13 cellular contexts compared by ENCODE assay signal in the genomic region with DNA sequence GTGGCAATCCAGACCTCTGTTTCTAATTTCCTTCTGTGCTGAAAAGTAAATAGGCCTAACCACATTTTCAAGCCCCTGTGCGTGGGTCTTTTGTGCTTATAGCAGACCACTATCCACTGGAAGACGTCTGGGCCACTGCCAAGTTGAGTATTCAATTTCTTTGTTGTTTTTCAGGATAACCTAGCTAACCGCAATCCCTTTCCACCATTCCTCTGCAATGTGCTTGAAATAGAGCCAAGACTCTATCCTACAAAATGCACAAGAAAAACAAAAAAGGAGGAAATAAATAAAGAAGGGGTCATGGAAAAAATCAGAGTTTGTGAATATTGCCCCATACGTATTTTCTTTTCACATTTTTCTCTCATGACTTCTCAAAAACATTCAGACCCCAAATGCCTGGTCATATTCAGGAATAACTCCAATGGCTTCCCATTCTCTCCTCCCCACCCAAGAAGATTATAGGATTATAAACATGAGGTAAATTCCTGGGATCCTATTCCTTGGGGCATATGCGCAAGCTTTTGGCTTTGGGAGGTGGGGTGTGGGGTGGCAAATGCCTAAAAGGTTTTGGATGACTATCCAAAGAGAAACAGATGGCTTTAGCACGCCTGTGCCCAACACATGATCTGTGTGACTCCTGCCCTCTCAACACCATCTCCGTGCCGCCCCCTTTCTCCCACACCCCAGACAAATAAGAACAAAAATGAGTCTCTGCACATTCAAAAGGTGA.
A peak's percentile ranks its signal among the peaks of the same experiment; 100 is the strongest.
DNase-seq lines count a peak whose midpoint lies in the region; TF ChIP-seq lines count a peak whose summit lies in the region.
"Had no signal": no experiment of that assay in that cellular context is flagged by ENCODE, and none has a peak within 500 bp of the region (broad histone marks: within the 10 kb centered on the region; RNA-seq: fewer than 3 reads in every experiment).

No MANE protein-coding gene starts in this region.

- peak overlapping the region; percentile 14 to 28 for H3K27ac ChIP-seq in breast epithelium
- H3K27ac ChIP-seq: thyroid gland had no signal

- no peaks in the 10 kb centered on the region for H3K27me3 ChIP-seq in breast epithelium
- H3K27me3 ChIP-seq: thyroid gland had no signal

- H3K4me1 ChIP-seq in breast epithelium = peaks cover 0 to 4% of the 10 kb centered on the region in 2 donors

- DNase-seq in DMS79 treated with DMSO at 0.1 percent for 48 hours (lab: John Stamatoyannopoulos, UW) (peak; percentile 71), NCI-H2029 (lab: John Stamatoyannopoulos, UW) (peak; percentile 78), breast epithelium (ENCODE audit: low spot score in 2 of 2) (no peak), myocyte (ENCODE audit: low read depth) (peak; percentile 98), HK-2 (ENCODE audit: unreplicated experiment) (no peak), GDM1 (lab: John Stamatoyannopoulos, UW) (no peak), GM19240 (ENCODE audit: insufficient read length, low spot score) (no peak)
- no peak for DNase-seq in activated naive CD4-positive, alpha-beta T cell treated with anti-CD3 and anti-CD28 coated beads, Interleukin-2, amount 50 U/mL, for 16 hours
- DNase-seq: activated effector memory CD4-positive, alpha-beta T cell treated with anti-CD3 and anti-CD28 coated beads, Interleukin-2, amount 50 U/mL, for 16 hours; effector memory CD4-positive, alpha-beta T cell; GOT3; NCI-H1048; thyroid gland had no signal

- TF ChIP-seq CTCF in breast epithelium (IDR thresholded peaks at IDR 0.05) = no peak

- no peak overlapping the region for H3K4me3 ChIP-seq in breast epithelium
- H3K4me3 ChIP-seq: thyroid gland had no signal

- intact Hi-C loops in breast epithelium (cut with DNase I; ENCODE audit: low total_unique reads) = no loop called here

- no peaks in the 10 kb centered on the region for H3K36me3 ChIP-seq in breast epithelium
- H3K36me3 ChIP-seq: thyroid gland had no signal

- H3K9me3 ChIP-seq in breast epithelium = no peaks in the 10 kb centered on the region
- H3K9me3 ChIP-seq: thyroid gland had no signal

- TF ChIP-seq POLR2A in breast epithelium (IDR thresholded peaks at IDR 0.05) = no peak

Comparison
In these comparisons a context has a peak if more than half of its experiments do, and no peak if none do; other contexts are left out.
1. DNase-seq: peak in DMS79 treated with DMSO at 0.1 percent for 48 hours (single experiment), NCI-H2029 (single experiment) and myocyte (single experiment); none in breast epithelium (0 of 2), HK-2 (single experiment), activated naive CD4-positive, alpha-beta T cell treated with anti-CD3 and anti-CD28 coated beads, Interleukin-2, amount 50 U/mL, for 16 hours (single experiment), GDM1 (single experiment) and GM19240 (single experiment).